Comparison of ENCODE assay signal across 1 cellular context in genomic region chr5:39207628-39208027, GRCh38.
TF ChIP-seq lines count a peak whose summit lies in the region.

No MANE protein-coding gene starts in this region.

TF ChIP-seq in GM23338, 12 proteins besides CTCF, POLR2A, EP300 and RAD21 (continued from another document):
- TF ChIP-seq REST (IDR thresholded peaks at IDR 0.05; ENCODE audit: unreplicated experiment) (no peak), ETS1 (IDR thresholded peaks at IDR 0.05) (no peak), EZH2phosphoT487 (IDR thresholded peaks at IDR 0.05; ENCODE audit: unreplicated experiment) (no peak), CREB1 (CRISPR knock-in tag; IDR thresholded peaks at IDR 0.05; ENCODE audit: low read depth) (no peak), ZNF462 (CRISPR knock-in tag; IDR thresholded peaks at IDR 0.05) (no peak), POLR2AphosphoS5 (IDR thresholded peaks at IDR 0.05; ENCODE audit: low read depth) (no peak), EZH2 (IDR thresholded peaks at IDR 0.05; ENCODE audit: low read depth, unreplicated experiment) (no peak), ZNF114 (CRISPR knock-in tag; IDR thresholded peaks at IDR 0.05) (no peak)
